Comparison of ENCODE assay signal across 8 cellular contexts in genomic region chr5:149320791-149321330, GRCh38. TPM values are rescaled to one million over a fixed set of nuclear protein-coding genes. Genes with fewer than 3 reads are reported as not detected.
A peak's percentile ranks its signal among the peaks of the same experiment; 100 is the strongest.
DNase-seq lines count a peak whose midpoint lies in the region; ATAC-seq and TF ChIP-seq lines count a peak whose summit lies in the region.

No MANE protein-coding gene starts in this region.

- no peaks in the 10 kb centered on the region for H3K9me3 ChIP-seq in right atrium auricular region

- peaks cover 61% of the 10 kb centered on the region for H3K36me3 ChIP-seq in right atrium auricular region

- H3K27ac ChIP-seq in right atrium auricular region = peak overlapping the region; percentile 64 to 71

- TF ChIP-seq CTCF in right atrium auricular region (IDR thresholded peaks at IDR 0.05) = no peak

- H3K27me3 ChIP-seq in right atrium auricular region = no peaks in the 10 kb centered on the region

- DNase-seq in D341Med (ENCODE audit: low spot score) (peak; percentile 68), NCI-H2029 treated with DMSO at 0.1 percent for 48 hours (lab: John Stamatoyannopoulos, UW) (peak; percentile 71), amniotic stem cell (lab: John Stamatoyannopoulos, UW) (peak; percentile 73), right atrium auricular region (ENCODE audit: low spot score) (peak; percentile 93), retina (peak; percentile 61), germinal center (ENCODE audit: low spot score) (no peak)

- ATAC-seq in HG03095 (IDR thresholded peaks at IDR 0.05; ENCODE audit: unreplicated experiment) (no peak), HG03565 (IDR thresholded peaks at IDR 0.05; ENCODE audit: unreplicated experiment) (no peak)

- H3K4me3 ChIP-seq in right atrium auricular region = no peak overlapping the region

- H3K4me1 ChIP-seq in right atrium auricular region = peaks cover 0 to 33% of the 10 kb centered on the region in 2 donors

RNA-seq across cellular contexts. Expression of gene GRPEL2, which starts 24.4 kb away (rescaled TPM):
- 10 to 100 TPM in 1 of 2 donors, 1 to 10 TPM in 1; 6.9 to 10.7 TPM for total RNA-seq in right atrium auricular region

RNA-seq across cellular contexts. Expression of gene PCYOX1L, which starts 37.0 kb away (rescaled TPM):
- total RNA-seq in right atrium auricular region = 1 to 10 TPM; 4.0 to 5.6 TPM

RNA-seq across cellular contexts. Expression of gene AFAP1L1, which starts 49.2 kb away (rescaled TPM):
- 10 to 100 TPM; 45.6 to 48.9 TPM for total RNA-seq in right atrium auricular region

RNA-seq across cellular contexts. Expression of gene IL17B, which starts 58.2 kb away (rescaled TPM):
- total RNA-seq in right atrium auricular region = 1 to 10 TPM in 1 of 2 donors, under 1 TPM in 1; 0.83 to 2.9 TPM
